8 cellular contexts compared by ENCODE assay signal in the genomic region with DNA sequence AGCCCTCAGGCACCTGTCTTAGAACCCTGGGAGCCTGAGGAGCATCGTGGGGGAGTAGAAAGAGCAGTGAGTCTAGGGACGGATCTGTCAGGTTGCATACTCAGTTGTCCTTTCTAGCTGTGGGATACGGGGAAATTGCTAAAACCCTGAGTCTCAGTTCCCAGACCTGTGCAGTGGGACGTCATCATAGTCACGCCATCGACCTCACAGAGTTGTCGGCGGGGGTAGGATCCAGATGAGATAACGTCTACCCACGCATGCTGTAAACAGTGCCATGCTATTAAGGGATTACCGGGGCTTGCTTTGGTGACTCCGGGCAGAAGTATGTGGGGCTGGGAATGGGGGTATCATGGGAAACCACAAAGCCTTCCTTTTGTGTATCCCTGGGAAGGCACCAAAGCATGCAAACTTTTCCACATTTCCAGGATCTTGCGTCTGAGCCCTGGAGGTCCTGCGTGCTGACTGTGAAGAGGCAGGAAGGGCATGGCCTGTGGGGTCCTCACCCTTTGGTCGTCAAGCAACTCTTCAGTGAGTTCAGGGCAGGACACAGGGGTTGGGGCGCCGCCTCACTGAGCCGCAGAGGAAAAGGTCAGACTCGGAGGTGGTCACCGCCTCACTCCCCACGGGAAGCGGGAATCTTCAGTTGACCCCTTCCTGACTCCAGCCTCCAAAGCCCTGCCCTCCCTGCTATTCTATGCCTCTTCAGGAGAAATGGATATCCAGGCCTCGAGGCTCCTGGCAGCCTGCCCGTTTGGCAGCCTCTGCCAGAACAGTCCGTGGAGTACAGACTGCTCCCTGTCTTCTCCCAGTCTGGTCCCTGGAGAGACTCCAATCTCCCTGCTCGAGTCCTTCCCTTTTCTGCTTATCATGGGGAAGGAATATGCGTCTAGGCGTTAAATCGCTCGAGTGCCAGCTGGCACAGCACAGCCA.
DNase-seq lines count a peak whose midpoint lies in the region; ATAC-seq and TF ChIP-seq lines count a peak whose summit lies in the region.

No MANE protein-coding gene starts in this region.

- no peaks in the 10 kb centered on the region for H3K9me3 ChIP-seq in endodermal cell (ENCODE audit: control insufficient read depth, low read length)
- no peaks in the 10 kb centered on the region for H3K9me3 ChIP-seq in vagina

- H3K27ac Mint-ChIP-seq in endodermal cell, result no peak overlapping the region
- H3K27ac Mint-ChIP-seq in mesothelial cell of epicardium, result peak overlapping the region; percentile 75
- H3K27ac Mint-ChIP-seq in activated T-helper 2 cell treated with anti-CD3 and anti-CD28 coated beads, Interferon-gamma antibody, Interleukin-2, Interleukin-4, amounts not matched to agents 10 μg/mL and 5 μg/mL and 100 μg/mL, durations not matched to agents 14 hours and 24 hours and 36 hours, result no peak overlapping the region

- TF ChIP-seq CTCF in endodermal cell (conservative IDR thresholded peaks at IDR 0.05), result no peak
- no peak for TF ChIP-seq CTCF in mesothelial cell of epicardium (IDR thresholded peaks at IDR 0.05; ENCODE audit: unreplicated experiment)
- no peak for TF ChIP-seq CTCF in vagina (IDR thresholded peaks at IDR 0.05)

- H3K27me3 Mint-ChIP-seq in endodermal cell (ENCODE audit: insufficient read depth) (no peaks in the 10 kb centered on the region), mesothelial cell of epicardium (ENCODE audit: low read depth) (no peaks in the 10 kb centered on the region)
- no peaks in the 10 kb centered on the region for H3K27me3 Mint-ChIP-seq in activated T-helper 2 cell treated with anti-CD3 and anti-CD28 coated beads, Interferon-gamma antibody, Interleukin-2, Interleukin-4, amounts not matched to agents 10 μg/mL and 5 μg/mL and 100 μg/mL, durations not matched to agents 14 hours and 24 hours and 36 hours (ENCODE audit: low read depth)

- no peak overlapping the region for H3K4me3 Mint-ChIP-seq in endodermal cell
- peak overlapping the region; percentile 5 for H3K4me3 Mint-ChIP-seq in mesothelial cell of epicardium
- no peak overlapping the region for H3K4me3 Mint-ChIP-seq in activated T-helper 2 cell treated with anti-CD3 and anti-CD28 coated beads, Interferon-gamma antibody, Interleukin-2, Interleukin-4, amounts not matched to agents 10 μg/mL and 5 μg/mL and 100 μg/mL, durations not matched to agents 14 hours and 24 hours and 36 hours (ENCODE audit: low read depth)

- no peak for TF ChIP-seq POLR2A in vagina (IDR thresholded peaks at IDR 0.05)

- no peak for ATAC-seq in HG03432 (IDR thresholded peaks at IDR 0.05; ENCODE audit: unreplicated experiment)
- ATAC-seq in GM18511 (IDR thresholded peaks at IDR 0.05; ENCODE audit: unreplicated experiment), result no peak

- peak; percentile 99 for DNase-seq in EL
- peak; percentile 67 for DNase-seq in NCI-H82 (lab: John Stamatoyannopoulos, UW)
- DNase-seq in endodermal cell, result peak; percentile 49
- DNase-seq in mesothelial cell of epicardium (ENCODE audit: low spot score in 2 of 2, unreplicated experiment in 2 of 2), result peak; percentile 60 to 75
- DNase-seq in vagina (ENCODE audit: extremely low spot score in 2 of 2), result peak in 1 of 2 donors; percentile 98
- DNase-seq in activated T-helper 2 cell treated with anti-CD3 and anti-CD28 coated beads, Interferon-gamma antibody, Interleukin-2, Interleukin-4, amounts not matched to agents 10 μg/mL and 5 μg/mL and 100 μg/mL, durations not matched to agents 14 hours and 24 hours and 36 hours (ENCODE audit: low spot score), result no peak

- no peaks in the 10 kb centered on the region for H3K36me3 ChIP-seq in endodermal cell (ENCODE audit: control insufficient read depth, insufficient read depth, low read length)
- H3K36me3 ChIP-seq in vagina, result no peaks in the 10 kb centered on the region

- WGBS in endodermal cell (ENCODE audit: insufficient coverage in 1 of 2, insufficient read length in 1 of 2), 2 experiments, result 85 to 86% methylated on average over 17 to 30 of the region's 30 CpGs

- H3K27me3 ChIP-seq in endodermal cell (ENCODE audit: control insufficient read depth, insufficient read depth, low read length, poor library complexity, severe bottlenecking), result no peaks in the 10 kb centered on the region
- no peaks in the 10 kb centered on the region for H3K27me3 ChIP-seq in vagina

- no peak overlapping the region for H3K27ac ChIP-seq in endodermal cell (ENCODE audit: low read depth, low read length)
- H3K27ac ChIP-seq in vagina, result peak overlapping the region; percentile 89

- H3K9me3 Mint-ChIP-seq in endodermal cell, result no peaks in the 10 kb centered on the region
- no peaks in the 10 kb centered on the region for H3K9me3 Mint-ChIP-seq in mesothelial cell of epicardium
- no peaks in the 10 kb centered on the region for H3K9me3 Mint-ChIP-seq in activated T-helper 2 cell treated with anti-CD3 and anti-CD28 coated beads, Interferon-gamma antibody, Interleukin-2, Interleukin-4, amounts not matched to agents 10 μg/mL and 5 μg/mL and 100 μg/mL, durations not matched to agents 14 hours and 24 hours and 36 hours

- H3K36me3 Mint-ChIP-seq in endodermal cell (ENCODE audit: low read depth), result no peaks in the 10 kb centered on the region
- H3K36me3 Mint-ChIP-seq in mesothelial cell of epicardium, result no peaks in the 10 kb centered on the region
- no peaks in the 10 kb centered on the region for H3K36me3 Mint-ChIP-seq in activated T-helper 2 cell treated with anti-CD3 and anti-CD28 coated beads, Interferon-gamma antibody, Interleukin-2, Interleukin-4, amounts not matched to agents 10 μg/mL and 5 μg/mL and 100 μg/mL, durations not matched to agents 14 hours and 24 hours and 36 hours (ENCODE audit: low read depth)

- H3K4me1 ChIP-seq in endodermal cell (ENCODE audit: control insufficient read depth, insufficient read depth, low read length) (peaks cover 5% of the 10 kb centered on the region), vagina (peaks cover 31% of the 10 kb centered on the region)

- H3K4me3 ChIP-seq in endodermal cell (ENCODE audit: low read length) (no peak overlapping the region), vagina (peak overlapping the region; percentile 4 to 19)

- H3K9ac ChIP-seq in endodermal cell (ENCODE audit: extremely low read depth, low read length, poor library complexity, severe bottlenecking), result no peak overlapping the region

- intact Hi-C loops in vagina (cut with DNase I), result loop anchor here (2.0 to 5.0 kb wide), 4 partner anchors 26 to 249 kb away; no protein-coding TSS in a partner anchor
- intact Hi-C loops in activated T-helper 2 cell treated with anti-CD3 and anti-CD28 coated beads, Interferon-gamma antibody, Interleukin-2, Interleukin-4, amounts not matched to agents 10 μg/mL and 5 μg/mL and 100 μg/mL, durations not matched to agents 14 hours and 24 hours and 36 hours (cut with micrococcal nuclease), result loop anchor here (5.0 to 10.0 kb wide), 3 partner anchors 39 to 626 kb away; partner anchors contain the start of gene KLF9

- H3K4me1 Mint-ChIP-seq in endodermal cell (peaks cover 12% of the 10 kb centered on the region), mesothelial cell of epicardium (peaks cover 24% of the 10 kb centered on the region)
- H3K4me1 Mint-ChIP-seq in activated T-helper 2 cell treated with anti-CD3 and anti-CD28 coated beads, Interferon-gamma antibody, Interleukin-2, Interleukin-4, amounts not matched to agents 10 μg/mL and 5 μg/mL and 100 μg/mL, durations not matched to agents 14 hours and 24 hours and 36 hours (ENCODE audit: low read depth), result peaks cover 1% of the 10 kb centered on the region
